ENCODE assay signal across 24 cellular contexts in the genomic region with DNA sequence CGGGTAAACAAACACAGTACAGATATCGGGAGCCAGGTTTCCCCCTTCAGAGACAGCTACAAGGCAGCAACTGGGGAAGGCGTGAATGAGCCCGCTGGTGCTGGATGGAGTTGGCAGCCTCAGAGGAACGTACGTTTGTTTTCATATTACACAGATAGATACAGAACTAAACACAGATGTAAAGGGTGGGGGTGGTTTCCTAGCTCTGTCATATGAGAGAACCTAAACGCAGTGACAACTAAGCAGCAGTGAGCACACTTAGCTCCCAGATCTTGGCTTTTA. TPM values are rescaled to one million over a fixed set of nuclear protein-coding genes. Genes with fewer than 3 reads are reported as not detected.
DNase-seq lines count a peak whose midpoint lies in the region; ATAC-seq and TF ChIP-seq lines count a peak whose summit lies in the region.
"Had no signal": no experiment of that assay in that cellular context is flagged by ENCODE, and none has a peak within 500 bp of the region (broad histone marks: within the 10 kb centered on the region; RNA-seq: fewer than 3 reads in every experiment).

No MANE protein-coding gene starts in this region.

- H3K27ac ChIP-seq in right cardiac atrium (ENCODE audit: low read length): no peak overlapping the region
- H3K27ac ChIP-seq: PC-9, SJSA1 had no signal

- peaks cover 35% of the 10 kb centered on the region for H3K4me1 Mint-ChIP-seq in activated T-helper 2 cell treated with anti-CD3 and anti-CD28 coated beads, Interferon-gamma antibody, Interleukin-2, Interleukin-4, amounts not matched to agents 10 μg/mL and 5 μg/mL and 100 μg/mL, durations not matched to agents 14 hours and 24 hours and 36 hours (ENCODE audit: low read depth)
- peaks cover 51% of the 10 kb centered on the region for H3K4me1 Mint-ChIP-seq in neural crest cell

- H3K27me3 ChIP-seq in right cardiac atrium (ENCODE audit: control insufficient read depth, insufficient read depth): no peaks in the 10 kb centered on the region
- H3K27me3 ChIP-seq: BE2C, SJSA1 had no signal

- no peak for DNase-seq in Right ventricle myocardium inferior (ENCODE audit: missing footprints)
- no peak for DNase-seq in right cardiac atrium
- DNase-seq in activated T-helper 2 cell treated with anti-CD3 and anti-CD28 coated beads, Interferon-gamma antibody, Interleukin-2, Interleukin-4, amounts not matched to agents 10 μg/mL and 5 μg/mL and 100 μg/mL, durations not matched to agents 14 hours and 24 hours and 36 hours (ENCODE audit: low spot score): no peak
- DNase-seq in neural crest cell (ENCODE audit: low read depth, low spot score): no peak
- no peak for DNase-seq in C1 segment of cervical spinal cord (lab: John Stamatoyannopoulos, UW)
- DNase-seq in NCI-H2107 treated with DMSO at 0.1 percent for 48 hours (lab: John Stamatoyannopoulos, UW; ENCODE audit: unreplicated experiment): no peak
- no peak for DNase-seq in stimulated activated CD4-positive, alpha-beta T cell treated with anti-CD3 and anti-CD28 coated beads, Interleukin-4, amount 100 ng/mL, for 4 hours
- DNase-seq: 8988T, ACHN, BE2C, COR-L47, DMS53, H9, HFFc6, KBM-7, MV-4-11, NCI-H1105, NCI-H1436 treated with DMSO at 0.1 percent for 48 hours, NCI-H187 treated with DMSO at 0.1 percent for 48 hours, NCI-H446, NCI-H526, PC-9 had no signal

- H3K9me3 ChIP-seq in right cardiac atrium (ENCODE audit: control insufficient read depth, low read length): no peaks in the 10 kb centered on the region
- H3K9me3 ChIP-seq: SJSA1 had no signal

- ATAC-seq in Right ventricle myocardium inferior: peak; percentile 58
- no peak for ATAC-seq in right cardiac atrium

- no peak overlapping the region for H3K4me3 ChIP-seq in right cardiac atrium (ENCODE audit: low read length)
- H3K4me3 ChIP-seq: PC-9, SJSA1 had no signal

- H3K27ac Mint-ChIP-seq in activated T-helper 2 cell treated with anti-CD3 and anti-CD28 coated beads, Interferon-gamma antibody, Interleukin-2, Interleukin-4, amounts not matched to agents 10 μg/mL and 5 μg/mL and 100 μg/mL, durations not matched to agents 14 hours and 24 hours and 36 hours: peak overlapping the region; percentile 12
- H3K27ac Mint-ChIP-seq in neural crest cell (ENCODE audit: unreplicated experiment): peak overlapping the region; percentile 68
- H3K27ac Mint-ChIP-seq: H9, HFFc6 had no signal

- H3K4me1 ChIP-seq in right cardiac atrium (ENCODE audit: control insufficient read depth, insufficient read depth, low read length): peaks cover 25% of the 10 kb centered on the region

- no peak for TF ChIP-seq CTCF in neural crest cell (conservative IDR thresholded peaks at IDR 0.05)

- H3K27me3 Mint-ChIP-seq in activated T-helper 2 cell treated with anti-CD3 and anti-CD28 coated beads, Interferon-gamma antibody, Interleukin-2, Interleukin-4, amounts not matched to agents 10 μg/mL and 5 μg/mL and 100 μg/mL, durations not matched to agents 14 hours and 24 hours and 36 hours (ENCODE audit: low read depth): no peaks in the 10 kb centered on the region
- H3K27me3 Mint-ChIP-seq in neural crest cell (ENCODE audit: low read depth): no peaks in the 10 kb centered on the region
- H3K27me3 Mint-ChIP-seq: CD4-positive, alpha-beta memory T cell had no signal

- H3K36me3 Mint-ChIP-seq in activated T-helper 2 cell treated with anti-CD3 and anti-CD28 coated beads, Interferon-gamma antibody, Interleukin-2, Interleukin-4, amounts not matched to agents 10 μg/mL and 5 μg/mL and 100 μg/mL, durations not matched to agents 14 hours and 24 hours and 36 hours (ENCODE audit: low read depth): peaks cover 31% of the 10 kb centered on the region
- peaks cover 31% of the 10 kb centered on the region for H3K36me3 Mint-ChIP-seq in neural crest cell (ENCODE audit: low read depth)

- intact Hi-C loops in Right ventricle myocardium inferior (cut with DNase I): no loop called here
- intact Hi-C loops in right cardiac atrium (cut with DNase I): no loop called here
- intact Hi-C loops in activated T-helper 2 cell treated with anti-CD3 and anti-CD28 coated beads, Interferon-gamma antibody, Interleukin-2, Interleukin-4, amounts not matched to agents 10 μg/mL and 5 μg/mL and 100 μg/mL, durations not matched to agents 14 hours and 24 hours and 36 hours (cut with micrococcal nuclease): loop anchor here (10.0 kb wide), 1 partner anchor 82 kb away; no protein-coding TSS in a partner anchor

- H3K9me3 Mint-ChIP-seq in activated T-helper 2 cell treated with anti-CD3 and anti-CD28 coated beads, Interferon-gamma antibody, Interleukin-2, Interleukin-4, amounts not matched to agents 10 μg/mL and 5 μg/mL and 100 μg/mL, durations not matched to agents 14 hours and 24 hours and 36 hours: no peaks in the 10 kb centered on the region
- H3K9me3 Mint-ChIP-seq in neural crest cell: peaks cover 11% of the 10 kb centered on the region
- H3K9me3 Mint-ChIP-seq: CD4-positive, alpha-beta memory T cell; HFFc6 had no signal

- H3K4me3 Mint-ChIP-seq in activated T-helper 2 cell treated with anti-CD3 and anti-CD28 coated beads, Interferon-gamma antibody, Interleukin-2, Interleukin-4, amounts not matched to agents 10 μg/mL and 5 μg/mL and 100 μg/mL, durations not matched to agents 14 hours and 24 hours and 36 hours (ENCODE audit: low read depth): no peak overlapping the region
- H3K4me3 Mint-ChIP-seq in neural crest cell: no peak overlapping the region
- H3K4me3 Mint-ChIP-seq: CD4-positive, alpha-beta memory T cell; H9; HFFc6 had no signal

- WGBS in right cardiac atrium: 84% methylated on average over 7 of the region's 7 CpGs

RNA-seq across cellular contexts. Expression of a gene that starts 32.8 kb away (rescaled TPM):
- 40.1 TPM for total RNA-seq in Right ventricle myocardium inferior
- 10 to 100 TPM; 62.5 to 67.3 (median 65.5) TPM for total RNA-seq in right cardiac atrium
- 34.8 TPM for polyA plus RNA-seq in right cardiac atrium
- 58.7 and 61.8 TPM in 2 replicates for total RNA-seq in activated T-helper 2 cell treated with anti-CD3 and anti-CD28 coated beads, Interferon-gamma antibody, Interleukin-2, Interleukin-4, amounts not matched to agents 10 μg/mL and 5 μg/mL and 100 μg/mL, durations not matched to agents 14 hours and 24 hours and 36 hours
- 86.4 and 96.5 TPM in 2 replicates for total RNA-seq in neural crest cell
